15 cellular contexts compared by ENCODE assay signal in genomic region chr3:127776347-127776746, GRCh38. TPM values are rescaled to one million over a fixed set of nuclear protein-coding genes. Genes with fewer than 3 reads are reported as not detected.
DNase-seq lines count a peak whose midpoint lies in the region; ATAC-seq and TF ChIP-seq lines count a peak whose summit lies in the region.
"Had no signal": no experiment of that assay in that cellular context is flagged by ENCODE, and none has a peak within 500 bp of the region (broad histone marks: within the 10 kb centered on the region; RNA-seq: fewer than 3 reads in every experiment).

No MANE protein-coding gene starts in this region.

- H3K4me1 ChIP-seq in breast epithelium (no peaks in the 10 kb centered on the region), tibial nerve (peaks cover 0 to 62% (median 18%) of the 10 kb centered on the region in 4 donors)

- H3K27me3 ChIP-seq in breast epithelium (no peaks in the 10 kb centered on the region), tibial nerve (no peaks in the 10 kb centered on the region)

- peaks cover 0 to 3% of the 10 kb centered on the region in 2 donors for H3K9me3 ChIP-seq in breast epithelium
- peaks cover 0 to 3% (median 0%) of the 10 kb centered on the region in 4 donors for H3K9me3 ChIP-seq in tibial nerve

- H3K27ac ChIP-seq in breast epithelium (peak overlapping the region in 1 of 2 donors; percentile 54), tibial nerve (peak overlapping the region; percentile 41 to 78 (median 67))

- POLR2A ChIA-PET in MCF 10A (lab: Yijun Ruan, JAX) = no interaction called here

- no peak for TF ChIP-seq POLR2A in breast epithelium (IDR thresholded peaks at IDR 0.05)
- no peak for TF ChIP-seq POLR2A in tibial nerve (IDR thresholded peaks at IDR 0.05)

- no peak for TF ChIP-seq CTCF in MCF 10A (IDR thresholded peaks at IDR 0.05; ENCODE audit: unreplicated experiment)
- no peak for TF ChIP-seq CTCF in breast epithelium (IDR thresholded peaks at IDR 0.05)
- no peak for TF ChIP-seq CTCF in osteocyte (IDR thresholded peaks at IDR 0.05)
- no peak for TF ChIP-seq CTCF in tibial nerve (IDR thresholded peaks at IDR 0.05)

- H3K27me3 Mint-ChIP-seq in MCF 10A (ENCODE audit: insufficient read depth, unreplicated experiment) = no peaks in the 10 kb centered on the region
- H3K27me3 Mint-ChIP-seq in dendritic cell treated with granulocyte-macrophage colony-stimulating factor and Interleukin-4, amounts not matched to agents 40 ng/mL and 50 ng/mL, for 4 days = peaks cover 15% of the 10 kb centered on the region
- H3K27me3 Mint-ChIP-seq in osteocyte (ENCODE audit: unreplicated experiment) = no peaks in the 10 kb centered on the region

- no peak for DNase-seq in MCF 10A (ENCODE audit: unreplicated experiment)
- no peak for DNase-seq in breast epithelium (ENCODE audit: low spot score in 2 of 2)
- DNase-seq in osteocyte (ENCODE audit: extremely low spot score, unreplicated experiment) = no peak
- no peak for DNase-seq in tibial nerve (ENCODE audit: low spot score in 2 of 2)
- no peak for DNase-seq in iPS-NIHi11 (ENCODE audit: low spot score)
- DNase-seq: activated naive CD4-positive, alpha-beta T cell treated with anti-CD3 and anti-CD28 coated beads for 36 hours; CD4-positive, alpha-beta memory T cell; Kasumi-1; midbrain; stimulated activated CD4-positive, alpha-beta T cell treated with anti-CD3 and anti-CD28 coated beads, Interleukin-2, amount 100 ng/mL, for 24 hours had no signal

- H3K36me3 ChIP-seq in breast epithelium (no peaks in the 10 kb centered on the region), tibial nerve (no peaks in the 10 kb centered on the region)

- H3K4me3 Mint-ChIP-seq in MCF 10A (ENCODE audit: unreplicated experiment) = no peak overlapping the region
- H3K4me3 Mint-ChIP-seq in dendritic cell treated with granulocyte-macrophage colony-stimulating factor and Interleukin-4, amounts not matched to agents 40 ng/mL and 50 ng/mL, for 4 days = no peak overlapping the region
- H3K4me3 Mint-ChIP-seq in osteocyte (ENCODE audit: unreplicated experiment) = peak overlapping the region; percentile 11
- H3K4me3 Mint-ChIP-seq: activated naive CD4-positive, alpha-beta T cell treated with anti-CD3 and anti-CD28 coated beads for 36 hours; T-helper 2 cell treated with Interferon-gamma antibody and Interleukin-4, amounts not matched to agents 5 μg/mL and 100 μg/mL, for 36 hours had no signal

- H3K9me3 Mint-ChIP-seq in MCF 10A (ENCODE audit: unreplicated experiment) = no peaks in the 10 kb centered on the region
- no peaks in the 10 kb centered on the region for H3K9me3 Mint-ChIP-seq in dendritic cell treated with granulocyte-macrophage colony-stimulating factor and Interleukin-4, amounts not matched to agents 40 ng/mL and 50 ng/mL, for 4 days
- H3K9me3 Mint-ChIP-seq in osteocyte (ENCODE audit: unreplicated experiment) = no peaks in the 10 kb centered on the region

- ATAC-seq in HG03378 (IDR thresholded peaks at IDR 0.05; ENCODE audit: unreplicated experiment) (no peak), GM18858 (IDR thresholded peaks at IDR 0.05; ENCODE audit: unreplicated experiment) (no peak)
- ATAC-seq: A549 had no signal

- no peaks in the 10 kb centered on the region for H3K36me3 Mint-ChIP-seq in MCF 10A (ENCODE audit: insufficient read depth, unreplicated experiment)
- peaks cover 23% of the 10 kb centered on the region for H3K36me3 Mint-ChIP-seq in dendritic cell treated with granulocyte-macrophage colony-stimulating factor and Interleukin-4, amounts not matched to agents 40 ng/mL and 50 ng/mL, for 4 days (ENCODE audit: low read depth)
- peaks cover 12% of the 10 kb centered on the region for H3K36me3 Mint-ChIP-seq in osteocyte (ENCODE audit: unreplicated experiment)

- TF ChIP-seq EP300 in tibial nerve (IDR thresholded peaks at IDR 0.05) = no peak

- CTCF ChIA-PET in MCF 10A (lab: Yijun Ruan, JAX) = interaction anchor here (0.7 kb wide), 1 partner anchor 79 kb away, joined by 3 read pairs; no protein-coding TSS in a partner anchor

- H3K4me1 Mint-ChIP-seq in MCF 10A (ENCODE audit: insufficient read depth, unreplicated experiment) (peaks cover 15% of the 10 kb centered on the region), osteocyte (ENCODE audit: unreplicated experiment) (peaks cover 75% of the 10 kb centered on the region)
- H3K4me1 Mint-ChIP-seq in dendritic cell treated with granulocyte-macrophage colony-stimulating factor and Interleukin-4, amounts not matched to agents 40 ng/mL and 50 ng/mL, for 4 days (ENCODE audit: low read depth) = peaks cover 79% of the 10 kb centered on the region

- peak overlapping the region; percentile 78 for H3K27ac Mint-ChIP-seq in MCF 10A (ENCODE audit: low read depth, unreplicated experiment)
- H3K27ac Mint-ChIP-seq in dendritic cell treated with granulocyte-macrophage colony-stimulating factor and Interleukin-4, amounts not matched to agents 40 ng/mL and 50 ng/mL, for 4 days = peak overlapping the region; percentile 68
- H3K27ac Mint-ChIP-seq in osteocyte (ENCODE audit: unreplicated experiment) = peak overlapping the region; percentile 95
- H3K27ac Mint-ChIP-seq: activated naive CD4-positive, alpha-beta T cell treated with anti-CD3 and anti-CD28 coated beads for 36 hours; CD4-positive, alpha-beta memory T cell; T-helper 2 cell treated with Interferon-gamma antibody and Interleukin-4, amounts not matched to agents 5 μg/mL and 100 μg/mL, for 36 hours had no signal

- intact Hi-C loops in MCF 10A (cut with micrococcal nuclease) (no loop called here), breast epithelium (cut with DNase I; ENCODE audit: low total_unique reads) (no loop called here)
- intact Hi-C loops in dendritic cell treated with granulocyte-macrophage colony-stimulating factor and Interleukin-4, amounts not matched to agents 40 ng/mL and 50 ng/mL, for 4 days (cut with micrococcal nuclease) = loop anchor here (5.0 to 10.0 kb wide), 2 partner anchors 46 to 82 kb away; partner anchors contain the start of gene MGLL

- no TSS peak for BruUV-seq in MCF 10A (replicated peaks; lab: Mats Ljungman, UMichigan)

- WGBS in tibial nerve, 2 donors = 93 to 96% methylated on average over 10 of the region's 10 CpGs

- H3K4me3 ChIP-seq in breast epithelium (no peak overlapping the region), tibial nerve (no peak overlapping the region)
- H3K4me3 ChIP-seq: A549 had no signal

RNA-seq across cellular contexts. Expression of gene MGLL, which starts 46.0 kb away (rescaled TPM):
- 12.6 and 25.3 TPM in 2 replicates for total RNA-seq in MCF 10A (2022)
- total RNA-seq in breast epithelium = 10 to 100 TPM; 25.8 to 79.5 (median 30.2) TPM
- 102 and 112 TPM in 2 replicates for total RNA-seq in osteocyte
- 10 to 100 TPM; 67.5 to 96.6 (median 86.1) TPM for total RNA-seq in tibial nerve
